In the genomic region with DNA sequence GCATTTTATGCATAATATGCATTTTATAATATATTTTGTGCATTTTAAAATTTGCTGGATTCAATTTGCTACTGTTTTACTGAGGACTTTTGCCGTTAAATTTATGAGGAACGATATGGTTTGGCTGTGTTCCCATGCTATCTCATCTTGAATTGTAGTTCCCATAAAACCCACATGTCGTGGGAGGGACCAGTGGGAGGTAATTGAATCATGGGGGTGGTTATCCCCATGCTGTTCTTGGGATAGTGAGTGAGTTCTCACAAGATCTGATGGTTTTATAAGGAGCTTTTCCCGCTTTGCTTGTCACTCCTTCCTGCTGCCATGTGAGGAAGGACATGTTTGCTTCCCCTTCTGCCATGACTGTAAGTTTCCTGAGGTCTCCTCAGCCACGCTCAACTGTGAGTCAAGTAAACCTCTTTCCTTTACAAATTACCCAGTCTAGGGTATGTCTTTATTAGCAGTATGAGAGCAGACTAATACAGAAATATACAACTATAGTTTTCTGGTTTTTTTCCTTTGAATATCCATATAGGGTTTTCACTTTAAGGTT, we compare ENCODE assay signal across 22 cellular contexts.
"Had no signal": no experiment of that assay in that cellular context is flagged by ENCODE, and none has a peak within 500 bp of the region (broad histone marks: within the 10 kb centered on the region; RNA-seq: fewer than 3 reads in every experiment).

No MANE protein-coding gene starts in this region.

- H3K9me3 ChIP-seq: gastroesophageal sphincter, sigmoid colon, testis, upper lobe of left lung had no signal

- H3K27ac ChIP-seq: ascending aorta, coronary artery, gastroesophageal sphincter, heart left ventricle, parathyroid adenoma, sigmoid colon, testis, upper lobe of left lung had no signal

- H3K36me3 Mint-ChIP-seq: stimulated activated effector memory CD8-positive, alpha-beta T cell treated with anti-CD3 and anti-CD28 coated beads, Interleukin-12 subunit alpha, Interleukin-12 subunit beta, amount 100 ng/mL, for 72 hours had no signal

- H3K27me3 Mint-ChIP-seq: activated CD4-positive, alpha-beta T cell treated with anti-CD3 and anti-CD28 coated beads, Interleukin-2, amount 10 ng/mL, durations not matched to agents 7 days and 5 days; activated naive CD4-positive, alpha-beta T cell treated with anti-CD3 and anti-CD28 coated beads, Interleukin-2, amount 10 ng/mL, durations not matched to agents 7 days and 5 days; central memory CD8-positive, alpha-beta T cell; memory B cell; T-cell had no signal

- H3K9me3 Mint-ChIP-seq: central memory CD8-positive, alpha-beta T cell had no signal

- H3K27me3 ChIP-seq: ascending aorta, gastroesophageal sphincter, heart left ventricle, sigmoid colon, testis, upper lobe of left lung had no signal

- H3K36me3 ChIP-seq: sigmoid colon had no signal

- H3K4me1 ChIP-seq: ascending aorta, gastroesophageal sphincter, parathyroid adenoma, sigmoid colon, testis, upper lobe of left lung had no signal

- H3K4me3 Mint-ChIP-seq: activated CD4-positive, alpha-beta T cell treated with anti-CD3 and anti-CD28 coated beads, Interleukin-2, amount 10 ng/mL, durations not matched to agents 7 days and 5 days; activated naive CD4-positive, alpha-beta T cell treated with anti-CD3 and anti-CD28 coated beads, Interleukin-2, amount 10 ng/mL, durations not matched to agents 7 days and 5 days; activated T-cell treated with anti-CD3 and anti-CD28 coated beads, Interleukin-2, amount 50 U/mL, for 4 hours; central memory CD8-positive, alpha-beta T cell; immature natural killer cell; memory B cell; natural killer cell; stimulated activated effector memory CD8-positive, alpha-beta T cell treated with anti-CD3 and anti-CD28 coated beads, Interleukin-12 subunit alpha, Interleukin-12 subunit beta, amount 100 ng/mL, for 72 hours; T-cell had no signal

- H3K4me3 ChIP-seq: ascending aorta, coronary artery, gastroesophageal sphincter, heart left ventricle, sigmoid colon, testis, upper lobe of left lung had no signal

- DNase-seq: activated CD4-positive, alpha-beta T cell treated with anti-CD3 and anti-CD28 coated beads, Interleukin-2, amount 10 ng/mL, durations not matched to agents 7 days and 5 days; activated CD8-positive, alpha-beta memory T cell treated with anti-CD3 and anti-CD28 coated beads, Interleukin-2, amount 50 U/mL, for 4 hours; activated naive CD4-positive, alpha-beta T cell treated with anti-CD3 and anti-CD28 coated beads, Interleukin-2, amount 10 ng/mL, durations not matched to agents 7 days and 5 days; activated T-cell treated with anti-CD3 and anti-CD28 coated beads, Interleukin-2, amount 50 U/mL, for 4 hours; immature natural killer cell; natural killer cell; sigmoid colon; stimulated activated CD4-positive, alpha-beta T cell treated with anti-CD3 and anti-CD28 coated beads, Interleukin-4, amount 100 ng/mL, for 24 hours; T-cell; T-helper 9 cell; testis; upper lobe of left lung had no signal

- H3K4me1 Mint-ChIP-seq: activated CD4-positive, alpha-beta T cell treated with anti-CD3 and anti-CD28 coated beads, Interleukin-2, amount 10 ng/mL, durations not matched to agents 7 days and 5 days; activated naive CD4-positive, alpha-beta T cell treated with anti-CD3 and anti-CD28 coated beads, Interleukin-2, amount 10 ng/mL, durations not matched to agents 7 days and 5 days; central memory CD8-positive, alpha-beta T cell; T-cell had no signal

- H3K27ac Mint-ChIP-seq: activated CD4-positive, alpha-beta T cell treated with anti-CD3 and anti-CD28 coated beads, Interleukin-2, amount 10 ng/mL, durations not matched to agents 7 days and 5 days; activated naive CD4-positive, alpha-beta T cell treated with anti-CD3 and anti-CD28 coated beads, Interleukin-2, amount 10 ng/mL, durations not matched to agents 7 days and 5 days; immature natural killer cell; memory B cell; natural killer cell; stimulated activated effector memory CD8-positive, alpha-beta T cell treated with anti-CD3 and anti-CD28 coated beads, Interleukin-12 subunit alpha, Interleukin-12 subunit beta, amount 100 ng/mL, for 72 hours; T-cell had no signal

- FAIRE-seq: endometrium had no signal

- ATAC-seq: activated CD4-positive, CD25-positive, alpha-beta regulatory T cell treated with anti-CD3 and anti-CD28 coated beads, Interleukin-2, amount 50 U/mL, for 24 hours; activated T-cell treated with anti-CD3 and anti-CD28 coated beads, Interleukin-2, amount 50 U/mL, for 4 hours; gastroesophageal sphincter; heart left ventricle; natural killer cell; stimulated activated effector memory CD8-positive, alpha-beta T cell treated with anti-CD3 and anti-CD28 coated beads, Interleukin-12 subunit alpha, Interleukin-12 subunit beta, amount 100 ng/mL, for 72 hours; T-cell had no signal
